15 cellular contexts compared by ENCODE assay signal in the genomic region with DNA sequence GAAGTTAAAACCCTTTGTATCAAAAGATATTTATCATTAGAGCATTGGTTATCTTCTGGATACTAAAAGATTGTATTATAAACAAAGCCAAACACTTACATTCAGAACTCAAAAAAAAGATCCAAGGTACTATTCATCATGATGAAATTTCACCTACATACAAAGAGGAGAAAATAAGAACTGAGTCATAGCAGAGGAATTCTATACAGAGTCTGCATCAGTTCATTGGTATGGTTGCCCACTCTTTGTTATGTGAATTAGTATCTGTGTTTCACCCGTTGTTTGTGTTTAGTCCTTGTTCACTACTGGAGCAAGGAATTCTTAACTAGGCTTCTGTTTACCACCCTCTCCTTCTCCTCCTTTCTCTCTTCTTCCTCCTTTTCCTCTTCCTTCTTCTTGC.
DNase-seq lines count a peak whose midpoint lies in the region; ATAC-seq, FAIRE-seq and TF ChIP-seq lines count a peak whose summit lies in the region.
"Had no signal": no experiment of that assay in that cellular context is flagged by ENCODE, and none has a peak within 500 bp of the region (broad histone marks: within the 10 kb centered on the region; RNA-seq: fewer than 3 reads in every experiment).

No MANE protein-coding gene starts in this region.

- TF ChIP-seq CTCF in astrocyte (IDR thresholded peaks at IDR 0.05; ENCODE audit: insufficient read depth, low read depth, low read length) (no peak), hepatocyte (IDR thresholded peaks at IDR 0.05; ENCODE audit: poor library complexity) (no peak)

- H3K36me3 ChIP-seq in HUES64 (ENCODE audit: insufficient read depth, low read length) (no peaks in the 10 kb centered on the region), astrocyte (ENCODE audit: insufficient read depth, low read length) (no peaks in the 10 kb centered on the region), iPS-20b (ENCODE audit: insufficient read depth, low read depth, low read length) (no peaks in the 10 kb centered on the region), hepatocyte (replicated peaks; ENCODE audit: insufficient read depth, low read depth) (no peaks in the 10 kb centered on the region)
- H3K36me3 ChIP-seq in CD8-positive, alpha-beta memory T cell (ENCODE audit: insufficient read depth, low read length), result no peaks in the 10 kb centered on the region
- H3K36me3 ChIP-seq: adrenal gland had no signal

- no peak overlapping the region for H2AFZ ChIP-seq in astrocyte (ENCODE audit: low read depth, low read length)
- no peak overlapping the region for H2AFZ ChIP-seq in hepatocyte

- peak overlapping the region; percentile 43 for H3K4me3 Mint-ChIP-seq in astrocyte (ENCODE audit: unreplicated experiment)
- H3K4me3 Mint-ChIP-seq in CD8-positive, alpha-beta memory T cell, result no peak overlapping the region
- H3K4me3 Mint-ChIP-seq: type B pancreatic cell had no signal

- peaks cover 19% of the 10 kb centered on the region for H3K4me1 Mint-ChIP-seq in astrocyte (ENCODE audit: low read depth, unreplicated experiment)
- H3K4me1 Mint-ChIP-seq in CD8-positive, alpha-beta memory T cell, result no peaks in the 10 kb centered on the region

- H3K4me1 ChIP-seq in HUES64 (ENCODE audit: insufficient read depth, low read length), result peaks cover 21% of the 10 kb centered on the region
- peaks cover 12% of the 10 kb centered on the region for H3K4me1 ChIP-seq in astrocyte (ENCODE audit: insufficient read depth, low read length)
- H3K4me1 ChIP-seq in iPS-20b (ENCODE audit: insufficient read depth, low read length), result peaks cover 22% of the 10 kb centered on the region
- H3K4me1 ChIP-seq in hepatocyte (ENCODE audit: insufficient read depth), result no peaks in the 10 kb centered on the region
- H3K4me1 ChIP-seq in CD8-positive, alpha-beta memory T cell (ENCODE audit: insufficient read depth, low read length), result no peaks in the 10 kb centered on the region
- H3K4me1 ChIP-seq: adrenal gland had no signal

- WGBS in HUES64, result 20% methylated on average over 1 of the region's 1 CpG
- WGBS in hepatocyte (ENCODE audit: low lambda C conversion rate, missing lambda C conversion rate), result 43% methylated on average over 1 of the region's 1 CpG

- POLR2A ChIA-PET in CD8-positive, alpha-beta memory T cell (lab: Charles Lee), result no interaction called here

- H3K27me3 ChIP-seq in HUES64 (ENCODE audit: insufficient read depth, low read length) (no peaks in the 10 kb centered on the region), astrocyte (ENCODE audit: insufficient read depth, low read length) (no peaks in the 10 kb centered on the region), iPS-20b (ENCODE audit: insufficient read depth, low read length) (no peaks in the 10 kb centered on the region), hepatocyte (no peaks in the 10 kb centered on the region)
- no peaks in the 10 kb centered on the region for H3K27me3 ChIP-seq in CD8-positive, alpha-beta memory T cell (ENCODE audit: insufficient read depth, low read length, poor library complexity, severe bottlenecking)
- H3K27me3 ChIP-seq: adrenal gland had no signal

- H3K4me3 ChIP-seq in HUES64 (ENCODE audit: low read length), result peak overlapping the region; percentile 16; the same call in 1 of the 2 replicates
- no peak overlapping the region for H3K4me3 ChIP-seq in astrocyte (ENCODE audit: insufficient read depth, low read depth, low read length)
- H3K4me3 ChIP-seq in iPS-20b (ENCODE audit: low read length), result no peak overlapping the region; the same call in 1 of the 2 replicates
- no peak overlapping the region for H3K4me3 ChIP-seq in hepatocyte
- no peak overlapping the region for H3K4me3 ChIP-seq in CD8-positive, alpha-beta memory T cell (ENCODE audit: low read length)
- H3K4me3 ChIP-seq: adrenal gland had no signal

- no peak for ATAC-seq in HG02763 (IDR thresholded peaks at IDR 0.05; ENCODE audit: unreplicated experiment)
- no peak for ATAC-seq in HG02642 (IDR thresholded peaks at IDR 0.05; ENCODE audit: poor library complexity, unreplicated experiment)

- H3K9me2 ChIP-seq in hepatocyte (replicated peaks; ENCODE audit: insufficient read depth), result no peaks in the 10 kb centered on the region

- no peaks in the 10 kb centered on the region for H3K27me3 Mint-ChIP-seq in astrocyte (ENCODE audit: low read depth, unreplicated experiment)
- H3K27me3 Mint-ChIP-seq in CD8-positive, alpha-beta memory T cell, result peaks cover 13 to 36% of the 10 kb centered on the region in 2 donors

- FAIRE-seq in astrocyte (lab: Jason Lieb, UNC), result peak; percentile 96

- H3K9me3 ChIP-seq in HUES64 (ENCODE audit: insufficient read depth, low read depth, low read length), result no peaks in the 10 kb centered on the region
- H3K9me3 ChIP-seq in astrocyte (ENCODE audit: insufficient read depth, low read depth, low read length), result no peaks in the 10 kb centered on the region
- no peaks in the 10 kb centered on the region for H3K9me3 ChIP-seq in iPS-20b (ENCODE audit: insufficient read depth, low read depth, low read length)
- no peaks in the 10 kb centered on the region for H3K9me3 ChIP-seq in hepatocyte (ENCODE audit: low read depth)
- no peaks in the 10 kb centered on the region for H3K9me3 ChIP-seq in CD8-positive, alpha-beta memory T cell (ENCODE audit: low read length)
- H3K9me3 ChIP-seq: adrenal gland had no signal

- H4K20me1 ChIP-seq in astrocyte (ENCODE audit: insufficient read depth, low read length) (no peaks in the 10 kb centered on the region), hepatocyte (ENCODE audit: insufficient read depth, poor library complexity, severe bottlenecking) (no peaks in the 10 kb centered on the region)

- no peaks in the 10 kb centered on the region for H3K36me3 Mint-ChIP-seq in astrocyte (ENCODE audit: low read depth, unreplicated experiment)
- H3K36me3 Mint-ChIP-seq in CD8-positive, alpha-beta memory T cell, result no peaks in the 10 kb centered on the region
- H3K36me3 Mint-ChIP-seq: type B pancreatic cell had no signal

- in situ Hi-C loops in ACHN (cut with HindIII; ENCODE audit: low pct_ligation_motif_present, low pct_unique_long_range_greater_than_20kb, low sequenced_read_pairs), result no loop called here

- peak overlapping the region; percentile 93 for H3K27ac Mint-ChIP-seq in astrocyte (ENCODE audit: unreplicated experiment)
- no peak overlapping the region for H3K27ac Mint-ChIP-seq in CD8-positive, alpha-beta memory T cell
- H3K27ac Mint-ChIP-seq: type B pancreatic cell had no signal

- peaks cover 2% of the 10 kb centered on the region for H3K9me3 Mint-ChIP-seq in astrocyte (ENCODE audit: unreplicated experiment)
- no peaks in the 10 kb centered on the region for H3K9me3 Mint-ChIP-seq in CD8-positive, alpha-beta memory T cell
- H3K9me3 Mint-ChIP-seq: type B pancreatic cell had no signal

- DNase-seq in ACHN (peak; percentile 44), astrocyte (ENCODE audit: low read depth) (peak; percentile 81), hepatocyte (ENCODE audit: low spot score) (no peak)
- no peak for DNase-seq in CD8-positive, alpha-beta memory T cell
- DNase-seq: activated CD4-positive, alpha-beta T cell treated with anti-CD3 and anti-CD28 coated beads for 1 hour; activated T-cell treated with anti-CD3 and anti-CD28 coated beads for 4 hours; adrenal gland; effector CD8-positive, alpha-beta T cell; NCI-H146; NCI-H82 had no signal

- CTCF ChIA-PET in CD8-positive, alpha-beta memory T cell (lab: Charles Lee), result no interaction called here

- H3K9ac ChIP-seq in HUES64 (ENCODE audit: low read depth, low read length) (peak overlapping the region; percentile 50; the same call in 1 of the 2 replicates), astrocyte (ENCODE audit: low read length) (peak overlapping the region; percentile 26), iPS-20b (ENCODE audit: low read depth, low read length) (0 out of 2 replicates have a peak overlapping the region, but pooled peaks have one; percentile 21)

- peak overlapping the region; percentile 70 for H3K4me2 ChIP-seq in astrocyte (ENCODE audit: low read length)
- H3K4me2 ChIP-seq in hepatocyte, result no peak overlapping the region

- H3K27ac ChIP-seq in HUES64 (ENCODE audit: low read depth, low read length) (peak overlapping the region; percentile 81), astrocyte (ENCODE audit: low read depth, low read length) (peak overlapping the region; percentile 71), iPS-20b (ENCODE audit: low read length) (no peak overlapping the region), hepatocyte (no peak overlapping the region)
- H3K27ac ChIP-seq in CD8-positive, alpha-beta memory T cell (ENCODE audit: low read depth, low read length), result no peak overlapping the region
- H3K27ac ChIP-seq: adrenal gland had no signal

- H3K79me2 ChIP-seq in astrocyte (ENCODE audit: insufficient read depth, low read length) (no peaks in the 10 kb centered on the region), hepatocyte (no peaks in the 10 kb centered on the region)

Comparison
In these comparisons a context has a peak if more than half of its experiments do, and no peak if none do; other contexts are left out.
1. DNase-seq: peak in ACHN (single experiment) and astrocyte (single experiment); none in hepatocyte (single experiment) and CD8-positive, alpha-beta memory T cell (0 of 5).
2. H3K27ac ChIP-seq: peak in HUES64 (single experiment) and astrocyte (single experiment); none in iPS-20b (single experiment), hepatocyte (single experiment) and CD8-positive, alpha-beta memory T cell (single experiment).
3. Peak in every context shown above with its lines, with median percentiles within 50 percentile points of each other: H3K9ac ChIP-seq.